ENCODE assay signal across 18 cellular contexts in genomic region chr2:131517106-131517831, GRCh38. TPM values are rescaled to one million over a fixed set of nuclear protein-coding genes. Genes with fewer than 3 reads are reported as not detected.
DNase-seq lines count a peak whose midpoint lies in the region; ATAC-seq and TF ChIP-seq lines count a peak whose summit lies in the region.
"Had no signal": no experiment of that assay in that cellular context is flagged by ENCODE, and none has a peak within 500 bp of the region (broad histone marks: within the 10 kb centered on the region; RNA-seq: fewer than 3 reads in every experiment).

No MANE protein-coding gene starts in this region.

- TF ChIP-seq CTCF in IMR-90 (conservative IDR thresholded peaks at IDR 0.05; ENCODE audit: low read depth, low read length): no peak
- no peak for TF ChIP-seq CTCF in spleen (IDR thresholded peaks at IDR 0.05 in 8 of 11, conservative IDR thresholded peaks at IDR 0.05 in 3 of 11)

- DNase-seq in IMR-90 (no peak), memory B cell (ENCODE audit: low spot score in 2 of 2) (no peak), spleen (peak; percentile 56), NCI-H2196 (lab: John Stamatoyannopoulos, UW; ENCODE audit: unreplicated experiment) (no peak), ecto neural progenitor cell (ENCODE audit: low spot score) (no peak)
- no peak for DNase-seq in stimulated activated CD4-positive, alpha-beta T cell treated with anti-CD3 and anti-CD28 coated beads, Interleukin-4, amount 100 ng/mL, for 24 hours
- DNase-seq: AML-193, DMS79, NCI-H1048, NCI-H1436, NCI-H2171, NCI-H446 treated with DMSO at 0.1 percent for 48 hours had no signal

- H4K8ac ChIP-seq in IMR-90 (ENCODE audit: low read depth in 2 of 2, low read length in 2 of 2): no peak overlapping the region

- H3K56ac ChIP-seq in IMR-90 (ENCODE audit: extremely low read depth, insufficient read depth, low read length): no peak overlapping the region

- no peak overlapping the region for H2BK15ac ChIP-seq in IMR-90 (ENCODE audit: low read depth, low read length)

- H4K20me1 ChIP-seq in IMR-90 (ENCODE audit: insufficient read depth, low read length): no peaks in the 10 kb centered on the region

- ATAC-seq in IMR-90 (ENCODE audit: low read depth) (no peak), memory B cell (ENCODE audit: low read depth) (no peak)

- in situ Hi-C loops in IMR-90 (cut with MboI; ENCODE audit: low sequenced_read_pairs): loop anchor here (25.0 kb wide), 2 partner anchors 405 to 1355 kb away; partner anchors contain the start of gene PLEKHB2

- no peaks in the 10 kb centered on the region for H3K79me1 ChIP-seq in IMR-90 (ENCODE audit: low read depth in 1 of 2, low read length in 2 of 2)

- H3K9me3 Mint-ChIP-seq in IgD-negative memory B cell (no peaks in the 10 kb centered on the region), memory B cell (no peaks in the 10 kb centered on the region)

- TF ChIP-seq RAD21 in IMR-90 (IDR thresholded peaks at IDR 0.05; ENCODE audit: low read length): no peak

- H2BK5ac ChIP-seq in IMR-90 (ENCODE audit: low read depth, low read length, poor library complexity, severe bottlenecking): no peak overlapping the region

- H3K18ac ChIP-seq in IMR-90 (ENCODE audit: low read depth, low read length): no peak overlapping the region

- H3K9me3 ChIP-seq in IMR-90 (ENCODE audit: control insufficient read depth, insufficient read depth, low read length): no peaks in the 10 kb centered on the region
- no peaks in the 10 kb centered on the region for H3K9me3 ChIP-seq in spleen
- H3K9me3 ChIP-seq: MG63 had no signal

- H3K4me3 ChIP-seq in IMR-90 (ENCODE audit: insufficient read depth, low read depth, low read length) (no peak overlapping the region), spleen (no peak overlapping the region)
- H3K4me3 ChIP-seq: MG63 had no signal

- BruUV-seq in IMR-90 (replicated peaks; lab: Mats Ljungman, UMichigan): no TSS peak

- TF ChIP-seq POLR2A in IMR-90 (IDR thresholded peaks at IDR 0.05; ENCODE audit: low read depth, low read length): no peak
- TF ChIP-seq POLR2A in spleen (IDR thresholded peaks at IDR 0.05): no peak

- H3K27me3 Mint-ChIP-seq in IgD-negative memory B cell: no peaks in the 10 kb centered on the region
- no peaks in the 10 kb centered on the region for H3K27me3 Mint-ChIP-seq in memory B cell

- H3K27me3 ChIP-seq in IMR-90 (ENCODE audit: control insufficient read depth, insufficient read depth, low read length) (no peaks in the 10 kb centered on the region), spleen (replicated peaks in 1 of 7) (no peaks in the 10 kb centered on the region)
- H3K27me3 ChIP-seq: MG63 had no signal

- POLR2A ChIA-PET in IMR-90 (lab: Charles Lee; ENCODE audit: unreplicated experiment): no interaction called here

- H3K23ac ChIP-seq in IMR-90 (ENCODE audit: low read depth, low read length): no peak overlapping the region

- CTCF ChIA-PET in IMR-90 (lab: Yijun Ruan, JAX): no interaction called here

- no peak overlapping the region for H4K5ac ChIP-seq in IMR-90 (ENCODE audit: low read depth, low read length)

- peak overlapping the region; percentile 21 for H2AFZ ChIP-seq in IMR-90 (replicated peaks; ENCODE audit: low read length, poor library complexity)

- dilution Hi-C loops in IMR-90 (cut with HindIII; ENCODE audit: low sequenced_read_pairs, unreplicated experiment): no loop called here

- H4K91ac ChIP-seq in IMR-90 (ENCODE audit: insufficient read depth, low read depth, low read length): no peak overlapping the region

- no peaks in the 10 kb centered on the region for H3K9me1 ChIP-seq in IMR-90 (ENCODE audit: insufficient read depth, low read length)

- H3K4me1 Mint-ChIP-seq in IgD-negative memory B cell: peaks cover 9 to 14% (median 11%) of the 10 kb centered on the region in 3 donors
- peaks cover 16% of the 10 kb centered on the region for H3K4me1 Mint-ChIP-seq in memory B cell

- H3K4me1 ChIP-seq in IMR-90 (ENCODE audit: control insufficient read depth, insufficient read depth, low read length) (no peaks in the 10 kb centered on the region), spleen (peaks cover 0 to 19% (median 6%) of the 10 kb centered on the region in 6 donors)

- intact Hi-C loops in IMR-90 (cut with micrococcal nuclease) (no loop called here), spleen (cut with DNase I; ENCODE audit: low total_unique reads) (no loop called here)

- no peak overlapping the region for H2AK5ac ChIP-seq in IMR-90 (ENCODE audit: low read depth, low read length)

- no peak overlapping the region for H3K9ac ChIP-seq in IMR-90 (ENCODE audit: low read depth, low read length)

- WGBS in IMR-90 (ENCODE audit: extremely low coverage in 2 of 2, insufficient read length in 1 of 2), 2 experiments: 95% methylated on average over 7 of the region's 17 CpGs; no CpG with 5 or more reads in 1 of the 2 experiments
- 95 to 98% (median 96%) methylated on average over 15 to 17 of the region's 17 CpGs for WGBS in spleen, 5 donors

- H3K4ac ChIP-seq in IMR-90 (ENCODE audit: low read depth, low read length): no peak overlapping the region

- peaks cover 32% of the 10 kb centered on the region for H3K36me3 ChIP-seq in IMR-90 (ENCODE audit: control insufficient read depth, insufficient read depth, low read length)
- H3K36me3 ChIP-seq in spleen: peaks cover 0 to 91% (median 51%) of the 10 kb centered on the region in 6 donors
- H3K36me3 ChIP-seq: MG63 had no signal

- H3K36me3 Mint-ChIP-seq in IgD-negative memory B cell (peaks cover 4% of the 10 kb centered on the region), memory B cell (peaks cover 13% of the 10 kb centered on the region)

- H3K27ac ChIP-seq in IMR-90 (ENCODE audit: insufficient read depth, low read length): no peak overlapping the region
- no peak overlapping the region for H3K27ac ChIP-seq in spleen
- H3K27ac ChIP-seq: C4-2B had no signal

- no peak overlapping the region for H3K4me2 ChIP-seq in IMR-90 (ENCODE audit: low read depth, low read length)

- H3K27ac Mint-ChIP-seq in IgD-negative memory B cell (peak overlapping the region in 2 of 3 donors; percentile 39 to 86), memory B cell (peak overlapping the region; percentile 67)

- no peak overlapping the region for H2AK9ac ChIP-seq in IMR-90 (replicated peaks; ENCODE audit: low read depth, low read length, poor library complexity)

- H2BK20ac ChIP-seq in IMR-90 (ENCODE audit: low read depth, low read length): no peak overlapping the region

- H3K4me3 Mint-ChIP-seq in IgD-negative memory B cell: no peak overlapping the region
- H3K4me3 Mint-ChIP-seq in memory B cell: no peak overlapping the region

- no peak overlapping the region for H2BK120ac ChIP-seq in IMR-90 (ENCODE audit: low read depth, low read length)

- H3K14ac ChIP-seq in IMR-90 (replicated peaks; ENCODE audit: low read depth, low read length): no peak overlapping the region

TF ChIP-seq in IMR-90, 13 proteins besides CTCF, POLR2A, EP300 and RAD21:
- TF ChIP-seq USF2 (IDR thresholded peaks at IDR 0.05; ENCODE audit: low read depth, low read length) (no peak), CHD1 (IDR thresholded peaks at IDR 0.05; ENCODE audit: low read depth, low read length) (no peak), MXI1 (IDR thresholded peaks at IDR 0.05; ENCODE audit: borderline replicate concordance, low read depth, low read length) (no peak), RCOR1 (IDR thresholded peaks at IDR 0.05; ENCODE audit: insufficient replicate concordance, low read length) (no peak), FOS (IDR thresholded peaks at IDR 0.05; ENCODE audit: low read depth, low read length) (no peak), NFE2L2 (IDR thresholded peaks at IDR 0.05; ENCODE audit: low read depth, low read length) (no peak)

RNA-seq across cellular contexts. Expression of gene CCDC74A, which starts 10.4 kb away (rescaled TPM):
- total RNA-seq in IMR-90 (2012; rRNA removed): 3.1 and 3.8 TPM in 2 replicates
- polyA plus RNA-seq in IMR-90 (2012; rRNA removed): 11.9 and 13.5 TPM in 2 replicates
- 5.8 and 9.6 TPM in 2 replicates for polyA plus RNA-seq in IMR-90 (2012; cell fraction: cytosol; rRNA removed)
- 62.7 and 89.4 TPM in 2 replicates for polyA plus RNA-seq in IMR-90 (2012; cell fraction: nucleus; rRNA removed; ENCODE audit: low replicate concordance)
- not detected for polyA plus RNA-seq in IgD-negative memory B cell
- 1 to 10 TPM in 4 of 7 donors, under 1 TPM in 3; 0.44 to 3.7 (median 1.0) TPM for total RNA-seq in spleen
- 1 to 10 TPM in 2 of 3 donors, under 1 TPM in 1; 0.77 to 1.2 (median 1.2) TPM for polyA plus RNA-seq in spleen

RNA-seq across cellular contexts. Expression of gene MZT2A, which starts 25.1 kb away (rescaled TPM):
- total RNA-seq in IMR-90 (2012; rRNA removed): 23.1 and 25.8 TPM in 2 replicates
- polyA plus RNA-seq in IMR-90 (2012; rRNA removed): 82.3 and 139 TPM in 2 replicates
- polyA plus RNA-seq in IMR-90 (2012; cell fraction: cytosol; rRNA removed): 325 and 338 TPM in 2 replicates
- polyA plus RNA-seq in IMR-90 (2012; cell fraction: nucleus; rRNA removed; ENCODE audit: low replicate concordance): 49.5 and 86.3 TPM in 2 replicates
- 103 TPM for polyA plus RNA-seq in IgD-negative memory B cell
- total RNA-seq in spleen: 10 to 100 TPM; 23.7 to 70.6 (median 38.4) TPM
- 100 to 1,000 TPM in 2 of 3 donors, 10 to 100 TPM in 1; 90.0 to 190 (median 108) TPM for polyA plus RNA-seq in spleen

RNA-seq across cellular contexts. Expression of gene TUBA3D, which starts 41.4 kb away (rescaled TPM):
- total RNA-seq in IMR-90 (2012; rRNA removed) (not detected in 2 replicates), spleen (not detected)
- polyA plus RNA-seq in IMR-90 (2012; rRNA removed) (not detected in 2 replicates), IgD-negative memory B cell (not detected), spleen (under 1 TPM in 2 of 3 donors, not detected in 1; 0.10 to 0.86 TPM)
- not detected in 2 replicates for polyA plus RNA-seq in IMR-90 (2012; cell fraction: cytosol; rRNA removed)
- not detected in 2 replicates for polyA plus RNA-seq in IMR-90 (2012; cell fraction: nucleus; rRNA removed; ENCODE audit: low replicate concordance)
- total RNA-seq: H1, HT-29, SK-MEL-5 had no signal
